Comparison of ENCODE assay signal across 18 cellular contexts in genomic region chr13:110261166-110262081, GRCh38. TPM values are rescaled to one million over a fixed set of nuclear protein-coding genes. Genes with fewer than 3 reads are reported as not detected.
DNase-seq lines count a peak whose midpoint lies in the region; ATAC-seq and TF ChIP-seq lines count a peak whose summit lies in the region.
"Had no signal": no experiment of that assay in that cellular context is flagged by ENCODE, and none has a peak within 500 bp of the region (broad histone marks: within the 10 kb centered on the region; RNA-seq: fewer than 3 reads in every experiment).

No MANE protein-coding gene starts in this region.

- CTCF ChIA-PET in MCF 10A (lab: Yijun Ruan, JAX): interaction anchor here (0.8 kb wide), 1 partner anchor 14 kb away, joined by 3 read pairs; no protein-coding TSS in a partner anchor

- H3K36me3 Mint-ChIP-seq in MCF 10A (ENCODE audit: insufficient read depth, unreplicated experiment): no peaks in the 10 kb centered on the region
- H3K36me3 Mint-ChIP-seq in endothelial cell (ENCODE audit: low read depth, unreplicated experiment): peaks cover 48% of the 10 kb centered on the region
- H3K36me3 Mint-ChIP-seq in nephron (ENCODE audit: low read depth): peaks cover 12% of the 10 kb centered on the region

- H3K4me3 ChIP-seq in breast epithelium: no peak overlapping the region
- no peak overlapping the region for H3K4me3 ChIP-seq in uterus

- H3K27ac Mint-ChIP-seq in MCF 10A (ENCODE audit: low read depth, unreplicated experiment): peak overlapping the region; percentile 54
- peak overlapping the region; percentile 90 for H3K27ac Mint-ChIP-seq in endothelial cell (ENCODE audit: unreplicated experiment)
- H3K27ac Mint-ChIP-seq in nephron: peak overlapping the region; percentile 31 to 91 (median 78)
- H3K27ac Mint-ChIP-seq: stimulated activated naive CD8-positive, alpha-beta T cell treated with anti-CD3 and anti-CD28 coated beads, Interleukin-15, amount 100 ng/mL, for 72 hours; T-helper 1 cell treated with Interleukin-12 subunit alpha and Interleukin-12 subunit beta and Interleukin-4 antibody, amounts not matched to agents 30 μg/mL and 1 μg/mL, for 36 hours had no signal

- H3K4me1 Mint-ChIP-seq in MCF 10A (ENCODE audit: insufficient read depth, unreplicated experiment) (peaks cover 24% of the 10 kb centered on the region), endothelial cell (ENCODE audit: unreplicated experiment) (peaks cover 69% of the 10 kb centered on the region), nephron (peaks cover 48% of the 10 kb centered on the region)

- H3K27me3 Mint-ChIP-seq in MCF 10A (ENCODE audit: insufficient read depth, unreplicated experiment) (no peaks in the 10 kb centered on the region), endothelial cell (ENCODE audit: unreplicated experiment) (peaks cover 3% of the 10 kb centered on the region), nephron (ENCODE audit: low read depth) (no peaks in the 10 kb centered on the region)

- H3K27ac ChIP-seq in breast epithelium: no peak overlapping the region
- peak overlapping the region; percentile 63 to 64 for H3K27ac ChIP-seq in uterus

- TF ChIP-seq POLR2A in breast epithelium (IDR thresholded peaks at IDR 0.05) (no peak), uterus (IDR thresholded peaks at IDR 0.05) (no peak)

- H3K9me3 ChIP-seq in breast epithelium (no peaks in the 10 kb centered on the region), uterus (no peaks in the 10 kb centered on the region)

- POLR2A ChIA-PET in MCF 10A (lab: Yijun Ruan, JAX): no interaction called here

- H3K4me1 ChIP-seq in breast epithelium: peaks cover 14 to 15% of the 10 kb centered on the region in 2 donors
- H3K4me1 ChIP-seq in uterus: peaks cover 0 to 15% of the 10 kb centered on the region in 2 donors

- H3K27me3 ChIP-seq in breast epithelium (no peaks in the 10 kb centered on the region), uterus (no peaks in the 10 kb centered on the region)

- H3K4me3 Mint-ChIP-seq in MCF 10A (ENCODE audit: unreplicated experiment) (no peak overlapping the region), endothelial cell (ENCODE audit: unreplicated experiment) (peak overlapping the region; percentile 56), nephron (no peak overlapping the region)
- H3K4me3 Mint-ChIP-seq: stimulated activated naive CD8-positive, alpha-beta T cell treated with anti-CD3 and anti-CD28 coated beads, Interleukin-15, amount 100 ng/mL, for 72 hours; T-helper 1 cell treated with Interleukin-12 subunit alpha and Interleukin-12 subunit beta and Interleukin-4 antibody, amounts not matched to agents 30 μg/mL and 1 μg/mL, for 36 hours had no signal

- ATAC-seq in HG03196 (IDR thresholded peaks at IDR 0.05; ENCODE audit: unreplicated experiment): no peak
- ATAC-seq: stimulated activated naive CD8-positive, alpha-beta T cell treated with anti-CD3 and anti-CD28 coated beads, Interleukin-15, amount 100 ng/mL, for 72 hours had no signal

- H3K36me3 ChIP-seq in breast epithelium (no peaks in the 10 kb centered on the region), uterus (no peaks in the 10 kb centered on the region)

- BruUV-seq in MCF 10A (replicated peaks; lab: Mats Ljungman, UMichigan): no TSS peak

- TF ChIP-seq CTCF in MCF 10A (IDR thresholded peaks at IDR 0.05; ENCODE audit: unreplicated experiment) (no peak), breast epithelium (IDR thresholded peaks at IDR 0.05) (no peak), endothelial cell (IDR thresholded peaks at IDR 0.05; ENCODE audit: unreplicated experiment) (no peak), nephron (IDR thresholded peaks at IDR 0.05; ENCODE audit: unreplicated experiment in 3 of 3) (no peak), uterus (IDR thresholded peaks at IDR 0.05) (no peak)

- DNase-seq in MCF 10A (ENCODE audit: unreplicated experiment): peak; percentile 50
- no peak for DNase-seq in breast epithelium (ENCODE audit: low spot score in 2 of 2)
- DNase-seq in endothelial cell (ENCODE audit: low spot score): no peak
- DNase-seq in uterus: no peak
- DNase-seq in stimulated activated naive CD4-positive, alpha-beta T cell treated with Interleukin-2 at 50 U/mL for 16 hours (lab: John Stamatoyannopoulos, UW): no peak
- no peak for DNase-seq in NCI-H774 (lab: John Stamatoyannopoulos, UW)
- DNase-seq: 8988T; activated CD4-positive, alpha-beta T cell treated with anti-CD3 and anti-CD28 coated beads, Interleukin-2, amount 50 U/mL, for 1 hour; activated gamma-delta T cell; caudate nucleus; DMS 273 treated with DMSO at 0.1 percent for 48 hours; Kasumi-1; occipital lobe; stimulated activated CD4-positive, alpha-beta T cell treated with anti-CD3 and anti-CD28 coated beads, Interleukin-2, amount 100 ng/mL, for 48 hours; stimulated activated naive CD8-positive, alpha-beta T cell treated with anti-CD3 and anti-CD28 coated beads, Interleukin-15, amount 100 ng/mL, for 72 hours had no signal

- intact Hi-C loops in MCF 10A (cut with micrococcal nuclease): no loop called here
- intact Hi-C loops in breast epithelium (cut with DNase I; ENCODE audit: low total_unique reads): no loop called here
- intact Hi-C loops in uterus (cut with DNase I; ENCODE audit: low total_unique reads): no loop called here

- H3K9me3 Mint-ChIP-seq in MCF 10A (ENCODE audit: unreplicated experiment) (no peaks in the 10 kb centered on the region), endothelial cell (ENCODE audit: unreplicated experiment) (no peaks in the 10 kb centered on the region), nephron (peaks cover 3% of the 10 kb centered on the region)
- H3K9me3 Mint-ChIP-seq: T-helper 1 cell treated with Interleukin-12 subunit alpha and Interleukin-12 subunit beta and Interleukin-4 antibody, amounts not matched to agents 30 μg/mL and 1 μg/mL, for 36 hours had no signal

RNA-seq across cellular contexts. Expression of gene COL4A1, which starts 45.5 kb away (rescaled TPM):
- total RNA-seq in MCF 10A (2022) (25.9 and 42.1 TPM in 2 replicates), breast epithelium (1,000 to 10,000 TPM in 1 of 3 donors, 100 to 1,000 TPM in 2; 118 to 1,008 (median 370) TPM), endothelial cell (ENCODE audit: unreplicated experiment) (2,720 TPM), uterus (100 to 1,000 TPM; 164 to 737 (median 209) TPM)

RNA-seq across cellular contexts. Expression of gene COL4A2, which starts 45.7 kb away (rescaled TPM):
- total RNA-seq in MCF 10A (2022) (54.6 and 66.0 TPM in 2 replicates), breast epithelium (100 to 1,000 TPM; 107 to 841 (median 307) TPM), endothelial cell (ENCODE audit: unreplicated experiment) (1,556 TPM), uterus (100 to 1,000 TPM; 157 to 606 (median 284) TPM)

Comparison
In these comparisons a context has a peak if more than half of its experiments do, and no peak if none do; other contexts are left out.
1. H3K27ac ChIP-seq: peak in uterus (2 of 2); none in breast epithelium (0 of 2).
2. Peak in every context shown above with its lines, with median percentiles within 50 percentile points of each other: H3K27ac Mint-ChIP-seq.